5 cellular contexts compared by ENCODE assay signal in the genomic region with DNA sequence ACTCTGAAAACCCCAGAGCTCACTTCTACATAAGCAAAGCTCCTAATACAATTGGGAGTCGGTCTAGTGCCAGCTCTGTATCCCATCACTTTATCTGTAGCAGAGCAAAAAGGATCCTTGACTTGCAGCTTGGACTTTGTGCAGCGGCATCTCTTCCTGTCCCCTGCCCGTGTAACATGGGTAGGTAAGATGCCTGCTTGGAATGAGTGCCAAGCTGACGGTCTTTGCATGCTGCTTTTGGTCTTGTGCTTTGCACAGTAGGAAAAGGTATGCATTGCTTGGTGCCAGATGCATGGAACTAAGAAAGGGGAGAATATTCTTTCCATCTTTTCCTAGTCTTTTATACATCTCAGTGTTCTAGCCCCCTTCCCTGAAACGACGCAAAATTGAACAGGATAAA.
"Had no signal": no experiment of that assay in that cellular context is flagged by ENCODE, and none has a peak within 500 bp of the region (broad histone marks: within the 10 kb centered on the region; RNA-seq: fewer than 3 reads in every experiment).

No MANE protein-coding gene starts in this region.

- H3K36me3 Mint-ChIP-seq: IgD-negative memory B cell had no signal

- H3K27ac Mint-ChIP-seq: HFFc6, IgD-negative memory B cell had no signal

- H3K4me3 Mint-ChIP-seq: GM23338, HFFc6 had no signal

- H3K27ac ChIP-seq: KMS-11 had no signal

- H3K9me3 Mint-ChIP-seq: GM23338, HFFc6, IgD-negative memory B cell had no signal

- H3K4me2 ChIP-seq: GM23338, KMS-11 had no signal

- H3K9me3 ChIP-seq: HAP-1 had no signal

- H3K9ac ChIP-seq: KMS-11 had no signal
